In genomic region chr5:127891942-127892341, GRCh38 we compare ENCODE assay signal across 1 cellular context.
TF ChIP-seq lines count a peak whose summit lies in the region.

No MANE protein-coding gene starts in this region.

TF ChIP-seq in A549, 52 proteins besides CTCF, POLR2A, EP300 and RAD21 (continued from another document):
- TF ChIP-seq REST (IDR thresholded peaks at IDR 0.05): no peak
- no peak for TF ChIP-seq FOSL2 (IDR thresholded peaks at IDR 0.05)
- no peak for TF ChIP-seq FOSL2 (CRISPR knock-in tag; IDR thresholded peaks at IDR 0.05)
- TF ChIP-seq MAFK (IDR thresholded peaks at IDR 0.05; ENCODE audit: partially characterized antibody): no peak
- no peak for TF ChIP-seq SMC3 (IDR thresholded peaks at IDR 0.05)
